26 cellular contexts compared by ENCODE assay signal in the genomic region with DNA sequence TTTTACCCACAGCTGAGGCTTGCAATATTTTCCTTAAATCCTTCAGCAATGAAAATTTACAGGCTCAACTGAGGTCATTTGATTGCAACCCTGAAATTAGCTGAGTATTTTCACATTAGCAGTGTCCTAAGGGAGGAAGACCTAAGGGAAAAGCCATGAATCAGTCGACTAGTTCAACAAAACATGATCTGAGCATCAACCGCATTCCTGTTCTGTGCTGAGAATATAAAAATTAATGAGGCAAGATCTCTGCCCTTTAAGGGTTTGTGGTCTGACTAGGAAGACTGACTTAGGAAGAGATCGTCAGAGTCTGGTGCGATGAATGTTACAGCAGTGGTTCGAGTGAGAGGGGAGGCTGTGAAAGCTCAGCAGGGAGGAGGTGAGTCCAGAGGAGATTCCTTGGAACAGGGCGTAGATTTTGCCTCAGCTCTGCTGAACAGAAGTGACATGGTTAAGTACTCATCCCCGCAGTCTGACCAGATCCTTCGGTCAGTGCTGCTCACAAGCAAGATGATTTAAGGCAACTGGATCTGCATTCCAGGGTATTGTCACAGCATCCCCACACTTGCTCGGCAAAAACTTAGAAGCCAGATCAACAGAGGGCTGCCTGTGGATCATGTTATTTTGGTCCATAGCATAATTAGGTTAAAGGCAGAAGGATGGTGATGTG. TPM values are rescaled to one million over a fixed set of nuclear protein-coding genes. Genes with fewer than 3 reads are reported as not detected.
DNase-seq lines count a peak whose midpoint lies in the region; ATAC-seq and TF ChIP-seq lines count a peak whose summit lies in the region.
"Had no signal": no experiment of that assay in that cellular context is flagged by ENCODE, and none has a peak within 500 bp of the region (broad histone marks: within the 10 kb centered on the region; RNA-seq: fewer than 3 reads in every experiment).

No MANE protein-coding gene starts in this region.

- H3K4me1 ChIP-seq in HEK293 (ENCODE audit: control insufficient read depth, insufficient read depth, low read length) (no peaks in the 10 kb centered on the region), esophagus muscularis mucosa (no peaks in the 10 kb centered on the region), tibial nerve (peaks cover 0 to 6% (median 0%) of the 10 kb centered on the region in 4 donors), SJCRH30 (no peaks in the 10 kb centered on the region)
- H3K4me1 ChIP-seq: heart right ventricle had no signal

- TF ChIP-seq EP300 in esophagus muscularis mucosa (IDR thresholded peaks at IDR 0.05) (no peak), tibial nerve (IDR thresholded peaks at IDR 0.05) (peak in 1 of 2 donors; percentile 55)

- H3K27ac Mint-ChIP-seq in activated CD8-positive, alpha-beta T cell treated with anti-CD3 and anti-CD28 coated beads, Interleukin-2, amount 10 ng/mL, durations not matched to agents 7 days and 5 days, result no peak overlapping the region
- H3K27ac Mint-ChIP-seq: activated T-helper 1 cell treated with anti-CD3 and anti-CD28 coated beads, Interleukin-12 subunit alpha, Interleukin-12 subunit beta, Interleukin-2, Interleukin-4 antibody, amounts not matched to agents 30 ng/mL and 10 ng/mL and 1 ng/mL, durations not matched to agents 14 hours and 24 hours and 36 hours; CD4-positive, alpha-beta T cell; endodermal cell; natural killer cell treated with Interleukin-12 subunit alpha and Interleukin-12 subunit beta and Interleukin-15 and Interleukin-18, amount 100 ng/mL, for 72 hours; type B pancreatic cell; WTC11 had no signal

- no peaks in the 10 kb centered on the region for H3K9me3 Mint-ChIP-seq in activated CD8-positive, alpha-beta T cell treated with anti-CD3 and anti-CD28 coated beads, Interleukin-2, amount 10 ng/mL, durations not matched to agents 7 days and 5 days (ENCODE audit: insufficient read depth)
- H3K9me3 Mint-ChIP-seq: activated T-helper 1 cell treated with anti-CD3 and anti-CD28 coated beads, Interleukin-12 subunit alpha, Interleukin-12 subunit beta, Interleukin-2, Interleukin-4 antibody, amounts not matched to agents 30 ng/mL and 10 ng/mL and 1 ng/mL, durations not matched to agents 14 hours and 24 hours and 36 hours; CD4-positive, alpha-beta T cell; endodermal cell; natural killer cell treated with Interleukin-12 subunit alpha and Interleukin-12 subunit beta and Interleukin-15 and Interleukin-18, amount 100 ng/mL, for 72 hours; type B pancreatic cell; WTC11 had no signal

- TF ChIP-seq POLR2A in esophagus muscularis mucosa (IDR thresholded peaks at IDR 0.05; ENCODE audit: low read depth) (no peak), tibial nerve (IDR thresholded peaks at IDR 0.05) (no peak)

- no peaks in the 10 kb centered on the region for H3K27me3 Mint-ChIP-seq in activated CD8-positive, alpha-beta T cell treated with anti-CD3 and anti-CD28 coated beads, Interleukin-2, amount 10 ng/mL, durations not matched to agents 7 days and 5 days (ENCODE audit: low read depth)
- H3K27me3 Mint-ChIP-seq: CD4-positive, alpha-beta T cell; natural killer cell treated with Interleukin-12 subunit alpha and Interleukin-12 subunit beta and Interleukin-15 and Interleukin-18, amount 100 ng/mL, for 72 hours; type B pancreatic cell had no signal

- CTCF ChIA-PET in HEK293 (lab: Yijun Ruan, JAX), result interaction anchor here (0.7 to 1.4 kb wide), 7 partner anchors 11 to 98 kb away, joined by 3 to 4 read pairs (median 3); no protein-coding TSS in a partner anchor
- CTCF ChIA-PET in activated CD8-positive, alpha-beta T cell treated with anti-CD3 and anti-CD28 coated beads, Interleukin-2, amount 10 ng/mL, durations not matched to agents 7 days and 5 days (lab: Charles Lee), result interaction anchor here (1.0 kb wide), 1 partner anchor 270 kb away, joined by 3 read pairs; no protein-coding TSS in a partner anchor

- WGBS in esophagus muscularis mucosa, result 84% methylated on average over 9 of the region's 9 CpGs
- WGBS in tibial nerve, 2 donors, result 43 to 52% methylated on average over 9 of the region's 9 CpGs

- no peaks in the 10 kb centered on the region for H3K36me3 Mint-ChIP-seq in activated CD8-positive, alpha-beta T cell treated with anti-CD3 and anti-CD28 coated beads, Interleukin-2, amount 10 ng/mL, durations not matched to agents 7 days and 5 days (ENCODE audit: low read depth)
- H3K36me3 Mint-ChIP-seq: natural killer cell treated with Interleukin-12 subunit alpha and Interleukin-12 subunit beta and Interleukin-15 and Interleukin-18, amount 100 ng/mL, for 72 hours; WTC11 had no signal

- H3K36me3 ChIP-seq in HEK293 (ENCODE audit: control insufficient read depth in 2 of 2, insufficient read depth in 1 of 2, low read length in 2 of 2), result peaks cover 12 to 14% of the 10 kb centered on the region in 2 experiments; a peak in 2 of 3 replicates
- no peaks in the 10 kb centered on the region for H3K36me3 ChIP-seq in esophagus muscularis mucosa
- H3K36me3 ChIP-seq in tibial nerve, result no peaks in the 10 kb centered on the region
- H3K36me3 ChIP-seq in SJCRH30, result no peaks in the 10 kb centered on the region

- ATAC-seq in activated CD8-positive, alpha-beta T cell treated with anti-CD3 and anti-CD28 coated beads, Interleukin-2, amount 10 ng/mL, durations not matched to agents 7 days and 5 days, result no peak
- ATAC-seq: K562; natural killer cell treated with Interleukin-12 subunit alpha and Interleukin-12 subunit beta and Interleukin-15 and Interleukin-18, amount 100 ng/mL, for 72 hours; WTC11 had no signal

- H3K9me3 ChIP-seq in HEK293 (ENCODE audit: control insufficient read depth, insufficient read depth, low read depth, low read length), result no peaks in the 10 kb centered on the region
- H3K9me3 ChIP-seq in esophagus muscularis mucosa, result no peaks in the 10 kb centered on the region
- no peaks in the 10 kb centered on the region for H3K9me3 ChIP-seq in tibial nerve
- no peaks in the 10 kb centered on the region for H3K9me3 ChIP-seq in SJCRH30 (replicated peaks)
- H3K9me3 ChIP-seq: heart right ventricle had no signal

- POLR2A ChIA-PET in HEK293 (lab: Yijun Ruan, JAX), result no interaction called here
- POLR2A ChIA-PET in activated CD8-positive, alpha-beta T cell treated with anti-CD3 and anti-CD28 coated beads, Interleukin-2, amount 10 ng/mL, durations not matched to agents 7 days and 5 days (lab: Charles Lee), result no interaction called here

- intact Hi-C loops in esophagus muscularis mucosa (cut with DNase I), result loop anchor here (5.0 to 10.0 kb wide), 2 partner anchors 50 to 357 kb away; a partner anchor contains a TSS

- H3K27me3 ChIP-seq in esophagus muscularis mucosa, result no peaks in the 10 kb centered on the region
- no peaks in the 10 kb centered on the region for H3K27me3 ChIP-seq in tibial nerve
- H3K27me3 ChIP-seq in SJCRH30, result no peaks in the 10 kb centered on the region
- H3K27me3 ChIP-seq: heart right ventricle had no signal

- H3K4me1 Mint-ChIP-seq in activated CD8-positive, alpha-beta T cell treated with anti-CD3 and anti-CD28 coated beads, Interleukin-2, amount 10 ng/mL, durations not matched to agents 7 days and 5 days (ENCODE audit: low read depth), result no peaks in the 10 kb centered on the region
- H3K4me1 Mint-ChIP-seq: endodermal cell, WTC11 had no signal

- H3K27ac ChIP-seq in HEK293 (ENCODE audit: extremely low read depth, low read depth, low read length) (no peak overlapping the region), esophagus muscularis mucosa (replicated peaks in 1 of 4) (no peak overlapping the region), tibial nerve (peak overlapping the region in 1 of 4 donors; percentile 13), SJCRH30 (no peak overlapping the region)
- H3K27ac ChIP-seq: GM23248, heart right ventricle had no signal

- H3K4me3 Mint-ChIP-seq in activated CD8-positive, alpha-beta T cell treated with anti-CD3 and anti-CD28 coated beads, Interleukin-2, amount 10 ng/mL, durations not matched to agents 7 days and 5 days, result no peak overlapping the region
- H3K4me3 Mint-ChIP-seq: activated T-helper 1 cell treated with anti-CD3 and anti-CD28 coated beads, Interleukin-12 subunit alpha, Interleukin-12 subunit beta, Interleukin-2, Interleukin-4 antibody, amounts not matched to agents 30 ng/mL and 10 ng/mL and 1 ng/mL, durations not matched to agents 14 hours and 24 hours and 36 hours; CD4-positive, alpha-beta T cell; endodermal cell; natural killer cell treated with Interleukin-12 subunit alpha and Interleukin-12 subunit beta and Interleukin-15 and Interleukin-18, amount 100 ng/mL, for 72 hours; type B pancreatic cell; WTC11 had no signal

- DNase-seq in ACHN (peak; percentile 19), esophagus muscularis mucosa (ENCODE audit: extremely low spot score) (peak; percentile 77), myocyte (ENCODE audit: low read depth) (peak; percentile 19), tibial nerve (ENCODE audit: low spot score in 2 of 2) (no peak), amygdala (lab: John Stamatoyannopoulos, UW) (no peak), SJCRH30 (no peak)
- DNase-seq in activated CD8-positive, alpha-beta T cell treated with anti-CD3 and anti-CD28 coated beads, Interleukin-2, amount 10 ng/mL, durations not matched to agents 7 days and 5 days, result no peak
- DNase-seq: activated CD8-positive, alpha-beta memory T cell treated with anti-CD3 and anti-CD28 coated beads for 24 hours; amniotic stem cell; CD4-positive, alpha-beta T cell; DMS79 treated with DMSO at 0.1 percent for 48 hours; endodermal cell; GM23248; heart right ventricle; NCI-H1092; NCI-H2081; NCI-H524; SHP77 treated with DMSO at 0.1 percent for 48 hours; stimulated activated CD4-positive, alpha-beta T cell treated with anti-CD3 and anti-CD28 coated beads, Interleukin-15, amount 100 ng/mL, for 24 hours; stimulated activated naive CD4-positive, alpha-beta T cell had no signal

- no peak for TF ChIP-seq CTCF in HEK293 (tag by site-specific recombination; IDR thresholded peaks at IDR 0.05)
- TF ChIP-seq CTCF in esophagus muscularis mucosa (IDR thresholded peaks at IDR 0.05), result no peak
- no peak for TF ChIP-seq CTCF in tibial nerve (IDR thresholded peaks at IDR 0.05)

- H3K4me3 ChIP-seq in HEK293 (ENCODE audit: low read depth, low read length) (no peak overlapping the region), esophagus muscularis mucosa (no peak overlapping the region), tibial nerve (no peak overlapping the region), SJCRH30 (no peak overlapping the region)
- H3K4me3 ChIP-seq: GM23248, heart right ventricle, K562 had no signal

- in situ Hi-C loops in ACHN (cut with HindIII; ENCODE audit: low pct_ligation_motif_present, low pct_unique_long_range_greater_than_20kb, low sequenced_read_pairs), result no loop called here

TF ChIP-seq in HEK293, 187 proteins besides CTCF, POLR2A, EP300 and RAD21 (continues in another document):
- TF ChIP-seq FEZF1 (tag by site-specific recombination; IDR thresholded peaks at IDR 0.05) (peak; percentile 74), ZBTB17 (tag by site-specific recombination; IDR thresholded peaks at IDR 0.05) (peak; percentile 50), ZNF600 (tag by site-specific recombination; IDR thresholded peaks at IDR 0.05) (0 out of 2 replicates have a peak, but pooled peaks have one; percentile 9)

RNA-seq across cellular contexts. Expression of a gene that starts 49.6 kb away (rescaled TPM):
- total RNA-seq in esophagus muscularis mucosa (1 to 10 TPM; 3.6 to 7.3 (median 5.0) TPM), myocyte (2.4 and 2.6 TPM in 2 replicates), tibial nerve (1 to 10 TPM in 2 of 4 donors, under 1 TPM in 2; 0.39 to 2.4 (median 1.4) TPM)
- polyA plus RNA-seq in myocyte (2012), result 4.7 TPM
- 10 to 100 TPM; 17.9 to 18.3 TPM for total RNA-seq in activated CD8-positive, alpha-beta T cell treated with anti-CD3 and anti-CD28 coated beads, Interleukin-2, amount 10 ng/mL, durations not matched to agents 7 days and 5 days
- 10.4 and 10.6 TPM in 2 replicates for total RNA-seq in SJCRH30 (2014; rRNA removed; shearing (Covaris generic))

Comparison
In these comparisons a context has a peak if more than half of its experiments do, and no peak if none do; other contexts are left out.
1. DNase-seq: peak in ACHN (single experiment), esophagus muscularis mucosa (single experiment) and myocyte (single experiment); none in tibial nerve (0 of 2), amygdala (0 of 56), activated CD8-positive, alpha-beta T cell treated with anti-CD3 and anti-CD28 coated beads, Interleukin-2, amount 10 ng/mL, durations not matched to agents 7 days and 5 days (single experiment) and SJCRH30 (0 of 2).